In genomic region chr4:57018930-57019329, GRCh38 we compare ENCODE assay signal across 21 cellular contexts. TPM values are rescaled to one million over a fixed set of nuclear protein-coding genes. Genes with fewer than 3 reads are reported as not detected.
DNase-seq lines count a peak whose midpoint lies in the region; ATAC-seq and TF ChIP-seq lines count a peak whose summit lies in the region.
"Had no signal": no experiment of that assay in that cellular context is flagged by ENCODE, and none has a peak within 500 bp of the region (broad histone marks: within the 10 kb centered on the region; RNA-seq: fewer than 3 reads in every experiment).

No MANE protein-coding gene starts in this region.

- H3K36me3 ChIP-seq in psoas muscle (ENCODE audit: insufficient read depth in 1 of 2, low read depth in 1 of 2), result peaks cover 13 to 96% of the 10 kb centered on the region in 2 donors

- no peaks in the 10 kb centered on the region for H3K27me3 ChIP-seq in psoas muscle (ENCODE audit: insufficient read depth in 3 of 3, low read length in 2 of 3)

- ATAC-seq in T-helper 17 cell (no peak), sciatic nerve (peak; percentile 44), psoas muscle (no peak)
- ATAC-seq: esophagus mucosa; lower lobe of right lung; stimulated activated naive CD8-positive, alpha-beta T cell treated with anti-CD3 and anti-CD28 coated beads, Interleukin-15, Interleukin-2, amounts not matched to agents 100 U/mL and 50 U/mL, for 24 hours had no signal

- intact Hi-C loops in sciatic nerve (cut with DNase I) (no loop called here), psoas muscle (cut with DNase I) (no loop called here)

- H3K9me3 ChIP-seq in T-helper 17 cell (ENCODE audit: control insufficient read depth, low read length, poor library complexity, severe bottlenecking) (no peaks in the 10 kb centered on the region), psoas muscle (no peaks in the 10 kb centered on the region)
- H3K9me3 ChIP-seq: lower lobe of right lung had no signal

- peaks cover 92% of the 10 kb centered on the region for H3K36me3 Mint-ChIP-seq in activated T-cell treated with anti-CD3 and anti-CD28 coated beads, Interleukin-2, amount 50 U/mL, for 24 hours (ENCODE audit: low read depth)
- H3K36me3 Mint-ChIP-seq in T-helper 17 cell (ENCODE audit: low read depth), result peaks cover 19% of the 10 kb centered on the region

- no peaks in the 10 kb centered on the region for H3K9me3 Mint-ChIP-seq in activated T-cell treated with anti-CD3 and anti-CD28 coated beads, Interleukin-2, amount 50 U/mL, for 24 hours
- H3K9me3 Mint-ChIP-seq: activated naive CD8-positive, alpha-beta T cell treated with anti-CD3 and anti-CD28 coated beads, Interleukin-2, amount 10 ng/mL, durations not matched to agents 7 days and 5 days; activated T-helper 1 cell treated with anti-CD3 and anti-CD28 coated beads, Interleukin-12 subunit alpha, Interleukin-12 subunit beta, Interleukin-2, Interleukin-4 antibody, amounts not matched to agents 30 ng/mL and 10 ng/mL and 1 ng/mL, durations not matched to agents 14 hours and 24 hours and 36 hours; CD14-positive monocyte; type B pancreatic cell had no signal

- DNase-seq in activated T-cell treated with anti-CD3 and anti-CD28 coated beads, Interleukin-2, amount 50 U/mL, for 24 hours, result no peak
- DNase-seq in activated T-cell treated with anti-CD3 and anti-CD28 coated beads, Interleukin-2, amount 50 U/mL, for 48 hours, result no peak
- DNase-seq in T-helper 17 cell (no peak), fibroblast of pulmonary artery (ENCODE audit: low read depth) (peak; percentile 49), sciatic nerve (ENCODE audit: low spot score) (no peak), NCI-H1048 (lab: John Stamatoyannopoulos, UW) (no peak), psoas muscle (no peak), KBM-7 (no peak)
- DNase-seq: activated naive CD8-positive, alpha-beta T cell treated with anti-CD3 and anti-CD28 coated beads, Interleukin-2, amount 10 ng/mL, durations not matched to agents 7 days and 5 days; caudate nucleus; DMS 273 treated with DMSO at 0.1 percent for 48 hours; lower lobe of right lung; NCI-H1092; SIG-M5; stimulated activated CD4-positive, alpha-beta T cell treated with anti-CD3 and anti-CD28 coated beads, Interleukin-2, amount 100 ng/mL, for 24 hours; stimulated activated naive CD8-positive, alpha-beta T cell treated with anti-CD3 and anti-CD28 coated beads, Interleukin-15, Interleukin-2, amounts not matched to agents 100 U/mL and 50 U/mL, for 24 hours; T-helper 1 cell had no signal

- H3K4me3 ChIP-seq in fibroblast of pulmonary artery (replicated peaks; ENCODE audit: low read depth, low read length) (no peak overlapping the region), psoas muscle (no peak overlapping the region)
- H3K4me3 ChIP-seq: lower lobe of right lung had no signal

- no peaks in the 10 kb centered on the region for H3K4me1 Mint-ChIP-seq in activated T-cell treated with anti-CD3 and anti-CD28 coated beads, Interleukin-2, amount 50 U/mL, for 24 hours (ENCODE audit: low read depth)
- peaks cover 13% of the 10 kb centered on the region for H3K4me1 Mint-ChIP-seq in T-helper 17 cell
- H3K4me1 Mint-ChIP-seq: CD14-positive monocyte had no signal

- peak overlapping the region; percentile 27 for H3K27ac Mint-ChIP-seq in activated T-cell treated with anti-CD3 and anti-CD28 coated beads, Interleukin-2, amount 50 U/mL, for 24 hours
- H3K27ac Mint-ChIP-seq in T-helper 17 cell, result peak overlapping the region; percentile 14
- H3K27ac Mint-ChIP-seq: activated naive CD8-positive, alpha-beta T cell treated with anti-CD3 and anti-CD28 coated beads, Interleukin-2, amount 10 ng/mL, durations not matched to agents 7 days and 5 days; activated T-helper 1 cell treated with anti-CD3 and anti-CD28 coated beads, Interleukin-12 subunit alpha, Interleukin-12 subunit beta, Interleukin-2, Interleukin-4 antibody, amounts not matched to agents 30 ng/mL and 10 ng/mL and 1 ng/mL, durations not matched to agents 14 hours and 24 hours and 36 hours; type B pancreatic cell had no signal

- no peak overlapping the region for H3K4me3 Mint-ChIP-seq in activated T-cell treated with anti-CD3 and anti-CD28 coated beads, Interleukin-2, amount 50 U/mL, for 24 hours
- no peak overlapping the region for H3K4me3 Mint-ChIP-seq in T-helper 17 cell
- H3K4me3 Mint-ChIP-seq: activated naive CD8-positive, alpha-beta T cell treated with anti-CD3 and anti-CD28 coated beads, Interleukin-2, amount 10 ng/mL, durations not matched to agents 7 days and 5 days; activated T-helper 1 cell treated with anti-CD3 and anti-CD28 coated beads, Interleukin-12 subunit alpha, Interleukin-12 subunit beta, Interleukin-2, Interleukin-4 antibody, amounts not matched to agents 30 ng/mL and 10 ng/mL and 1 ng/mL, durations not matched to agents 14 hours and 24 hours and 36 hours; CD14-positive monocyte; type B pancreatic cell had no signal

- no peak overlapping the region for H3K27ac ChIP-seq in psoas muscle
- H3K27ac ChIP-seq: lower lobe of right lung had no signal

- in situ Hi-C loops in KBM-7 (cut with MboI; ENCODE audit: low pct_unique_long_range_greater_than_20kb, low sequenced_read_pairs), result no loop called here

- TF ChIP-seq CTCF in fibroblast of pulmonary artery (IDR thresholded peaks at IDR 0.05; ENCODE audit: low read length, missing control alignments) (peak; percentile 23), psoas muscle (IDR thresholded peaks at IDR 0.05) (no peak)

- H3K4me1 ChIP-seq in psoas muscle, result no peaks in the 10 kb centered on the region
- H3K4me1 ChIP-seq: lower lobe of right lung had no signal

- no peaks in the 10 kb centered on the region for H3K27me3 Mint-ChIP-seq in activated T-cell treated with anti-CD3 and anti-CD28 coated beads, Interleukin-2, amount 50 U/mL, for 24 hours
- no peaks in the 10 kb centered on the region for H3K27me3 Mint-ChIP-seq in T-helper 17 cell
- H3K27me3 Mint-ChIP-seq: activated naive CD8-positive, alpha-beta T cell treated with anti-CD3 and anti-CD28 coated beads, Interleukin-2, amount 10 ng/mL, durations not matched to agents 7 days and 5 days; type B pancreatic cell had no signal

RNA-seq across cellular contexts. Expression of gene POLR2B, which starts 40.2 kb away (rescaled TPM):
- 10 to 100 TPM; 77.7 to 88.2 TPM for total RNA-seq in T-helper 17 cell
- total RNA-seq in sciatic nerve, result 68.1 TPM
- 10 to 100 TPM; 64.9 to 79.5 (median 74.9) TPM for total RNA-seq in psoas muscle
- 100 to 1,000 TPM in 1 of 3 donors, 10 to 100 TPM in 2; 37.1 to 111 (median 48.4) TPM for polyA plus RNA-seq in psoas muscle

RNA-seq across cellular contexts. Expression of gene NOA1, which starts 41.5 kb away (rescaled TPM):
- total RNA-seq in T-helper 17 cell (10 to 100 TPM; 15.1 to 15.6 TPM), sciatic nerve (9.5 TPM), psoas muscle (10 to 100 TPM; 11.3 to 19.9 (median 15.3) TPM)
- polyA plus RNA-seq in psoas muscle, result 10 to 100 TPM; 14.3 to 16.8 (median 15.9) TPM
